ENCODE assay signal across 1 cellular context in the genomic region with DNA sequence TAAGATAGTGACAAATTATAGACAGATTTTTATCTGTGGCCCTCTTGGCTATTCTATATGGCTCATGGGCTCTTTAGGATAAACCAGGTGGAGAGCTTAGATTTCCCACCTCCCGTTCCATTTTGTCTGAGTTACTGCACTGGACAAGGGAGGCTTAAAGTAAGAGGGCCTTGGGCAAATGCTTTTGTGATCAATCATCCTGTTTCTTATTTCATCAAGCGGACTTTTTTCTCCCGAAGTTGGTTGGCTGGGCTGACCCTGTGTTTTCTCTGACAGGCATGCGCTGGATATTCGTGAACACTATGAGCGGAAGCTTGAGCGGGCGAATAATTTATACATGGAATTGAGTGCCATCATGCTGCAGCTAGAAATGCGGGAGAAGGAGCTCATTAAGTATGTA.
TF ChIP-seq lines count a peak whose summit lies in the region.

No MANE protein-coding gene starts in this region.

TF ChIP-seq in neural cell, 6 proteins besides CTCF, POLR2A, EP300 and RAD21 (continued from another document):
- TF ChIP-seq, protein P1, sequence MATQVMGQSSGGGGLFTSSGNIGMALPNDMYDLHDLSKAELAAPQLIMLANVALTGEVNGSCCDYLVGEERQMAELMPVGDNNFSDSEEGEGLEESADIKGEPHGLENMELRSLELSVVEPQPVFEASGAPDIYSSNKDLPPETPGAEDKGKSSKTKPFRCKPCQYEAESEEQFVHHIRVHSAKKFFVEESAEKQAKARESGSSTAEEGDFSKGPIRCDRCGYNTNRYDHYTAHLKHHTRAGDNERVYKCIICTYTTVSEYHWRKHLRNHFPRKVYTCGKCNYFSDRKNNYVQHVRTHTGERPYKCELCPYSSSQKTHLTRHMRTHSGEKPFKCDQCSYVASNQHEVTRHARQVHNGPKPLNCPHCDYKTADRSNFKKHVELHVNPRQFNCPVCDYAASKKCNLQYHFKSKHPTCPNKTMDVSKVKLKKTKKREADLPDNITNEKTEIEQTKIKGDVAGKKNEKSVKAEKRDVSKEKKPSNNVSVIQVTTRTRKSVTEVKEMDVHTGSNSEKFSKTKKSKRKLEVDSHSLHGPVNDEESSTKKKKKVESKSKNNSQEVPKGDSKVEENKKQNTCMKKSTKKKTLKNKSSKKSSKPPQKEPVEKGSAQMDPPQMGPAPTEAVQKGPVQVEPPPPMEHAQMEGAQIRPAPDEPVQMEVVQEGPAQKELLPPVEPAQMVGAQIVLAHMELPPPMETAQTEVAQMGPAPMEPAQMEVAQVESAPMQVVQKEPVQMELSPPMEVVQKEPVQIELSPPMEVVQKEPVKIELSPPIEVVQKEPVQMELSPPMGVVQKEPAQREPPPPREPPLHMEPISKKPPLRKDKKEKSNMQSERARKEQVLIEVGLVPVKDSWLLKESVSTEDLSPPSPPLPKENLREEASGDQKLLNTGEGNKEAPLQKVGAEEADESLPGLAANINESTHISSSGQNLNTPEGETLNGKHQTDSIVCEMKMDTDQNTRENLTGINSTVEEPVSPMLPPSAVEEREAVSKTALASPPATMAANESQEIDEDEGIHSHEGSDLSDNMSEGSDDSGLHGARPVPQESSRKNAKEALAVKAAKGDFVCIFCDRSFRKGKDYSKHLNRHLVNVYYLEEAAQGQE (IDR thresholded peaks at IDR 0.05; ENCODE audit: borderline replicate concordance), result no peak
TF ChIP-seq in neural cell: peak in this region for 0.
